ENCODE assay signal across 17 cellular contexts in genomic region chr1:15287035-15287434, GRCh38. TPM values are rescaled to one million over a fixed set of nuclear protein-coding genes. Genes with fewer than 3 reads are reported as not detected.
A peak's percentile ranks its signal among the peaks of the same experiment; 100 is the strongest.
DNase-seq lines count a peak whose midpoint lies in the region; ATAC-seq and TF ChIP-seq lines count a peak whose summit lies in the region.
"Had no signal": no experiment of that assay in that cellular context is flagged by ENCODE, and none has a peak within 500 bp of the region (broad histone marks: within the 10 kb centered on the region; RNA-seq: fewer than 3 reads in every experiment).

No MANE protein-coding gene starts in this region.

- peaks cover 0 to 14% (median 9%) of the 10 kb centered on the region in 4 donors for H3K4me1 ChIP-seq in tibial artery

- H3K27me3 Mint-ChIP-seq in T-cell, result peaks cover 9 to 18% of the 10 kb centered on the region in 2 donors

- TF ChIP-seq CTCF in VCaP (conservative IDR thresholded peaks at IDR 0.05) (no peak), GM20000 (IDR thresholded peaks at IDR 0.05; ENCODE audit: extremely low read depth, missing control alignments) (no peak), tibial artery (IDR thresholded peaks at IDR 0.05) (no peak)

- CTCF ChIA-PET in T-cell (lab: Charles Lee), result no interaction called here

- ATAC-seq in HG02642 (IDR thresholded peaks at IDR 0.05; ENCODE audit: poor library complexity, unreplicated experiment), result no peak
- ATAC-seq in T-cell (replicated peaks in 1 of 4), result no peak
- ATAC-seq: CD8-positive, alpha-beta T cell; GM23338 had no signal

- intact Hi-C loops in tibial artery (cut with DNase I; ENCODE audit: low total_unique reads), result no loop called here

- no peaks in the 10 kb centered on the region for H3K9me3 Mint-ChIP-seq in T-cell
- H3K9me3 Mint-ChIP-seq: CD8-positive, alpha-beta T cell; GM23338 had no signal

- peak; percentile 66 for DNase-seq in NCI-H2029 (lab: John Stamatoyannopoulos, UW)
- DNase-seq in mesenteric fat pad (ENCODE audit: low spot score), result peak; percentile 53
- DNase-seq in GM20000 (ENCODE audit: low spot score), result no peak
- no peak for DNase-seq in tibial artery
- no peak for DNase-seq in T-cell
- DNase-seq: 8988T; Calu3; CD8-positive, alpha-beta T cell; DMS79 treated with DMSO at 0.1 percent for 48 hours; GF-D8; HCEC 1CT; IMR-90 had no signal

- POLR2A ChIA-PET in T-cell (lab: Charles Lee), result no interaction called here

- no peak overlapping the region for H3K27ac Mint-ChIP-seq in T-cell
- H3K27ac Mint-ChIP-seq: B cell; CD8-positive, alpha-beta T cell; GM23338 had no signal

- H3K27me3 ChIP-seq in tibial artery, result no peaks in the 10 kb centered on the region
- H3K27me3 ChIP-seq: BLaER1 treated with 17β-estradiol and CSF1 and Interleukin-3, amounts not matched to agents 10 nM and 100 nM had no signal

- H3K36me3 Mint-ChIP-seq in T-cell, result no peaks in the 10 kb centered on the region
- H3K36me3 Mint-ChIP-seq: CD8-positive, alpha-beta T cell had no signal

- H3K27ac ChIP-seq in VCaP (peak overlapping the region; percentile 93; the same call in 1 of the 2 replicates), tibial artery (no peak overlapping the region)
- H3K27ac ChIP-seq: BLaER1 treated with 17β-estradiol and CSF1 and Interleukin-3, amounts not matched to agents 10 nM and 100 nM had no signal

- H3K9me3 ChIP-seq in tibial artery, result no peaks in the 10 kb centered on the region

- no peak overlapping the region for H3K4me3 ChIP-seq in tibial artery
- H3K4me3 ChIP-seq: BLaER1 treated with 17β-estradiol and CSF1 and Interleukin-3, amounts not matched to agents 10 nM and 100 nM; GM23338 had no signal

- H3K36me3 ChIP-seq in tibial artery, result no peaks in the 10 kb centered on the region
- H3K36me3 ChIP-seq: BLaER1 treated with 17β-estradiol and CSF1 and Interleukin-3, amounts not matched to agents 10 nM and 100 nM had no signal

- H3K4me1 Mint-ChIP-seq in T-cell, result no peaks in the 10 kb centered on the region
- H3K4me1 Mint-ChIP-seq: B cell had no signal

- no peak overlapping the region for H3K4me3 Mint-ChIP-seq in T-cell
- H3K4me3 Mint-ChIP-seq: B cell; CD8-positive, alpha-beta T cell; GM23338 had no signal

RNA-seq across cellular contexts. Expression of gene FHAD1, which starts 40.0 kb away (rescaled TPM):
- total RNA-seq in mesenteric fat pad (0.55 TPM), T-cell (under 1 TPM in 1 of 5 donors, not detected in 4; 0.96 TPM)
- total RNA-seq: B cell; CD8-positive, alpha-beta T cell; IMR-90 had no signal

Comparison
In these comparisons a context has a peak if more than half of its experiments do, and no peak if none do; other contexts are left out.
1. DNase-seq: peak in NCI-H2029 (single experiment) and mesenteric fat pad (single experiment); none in GM20000 (single experiment), tibial artery (0 of 2) and T-cell (0 of 34).